Comparison of ENCODE assay signal across 18 cellular contexts in the genomic region with DNA sequence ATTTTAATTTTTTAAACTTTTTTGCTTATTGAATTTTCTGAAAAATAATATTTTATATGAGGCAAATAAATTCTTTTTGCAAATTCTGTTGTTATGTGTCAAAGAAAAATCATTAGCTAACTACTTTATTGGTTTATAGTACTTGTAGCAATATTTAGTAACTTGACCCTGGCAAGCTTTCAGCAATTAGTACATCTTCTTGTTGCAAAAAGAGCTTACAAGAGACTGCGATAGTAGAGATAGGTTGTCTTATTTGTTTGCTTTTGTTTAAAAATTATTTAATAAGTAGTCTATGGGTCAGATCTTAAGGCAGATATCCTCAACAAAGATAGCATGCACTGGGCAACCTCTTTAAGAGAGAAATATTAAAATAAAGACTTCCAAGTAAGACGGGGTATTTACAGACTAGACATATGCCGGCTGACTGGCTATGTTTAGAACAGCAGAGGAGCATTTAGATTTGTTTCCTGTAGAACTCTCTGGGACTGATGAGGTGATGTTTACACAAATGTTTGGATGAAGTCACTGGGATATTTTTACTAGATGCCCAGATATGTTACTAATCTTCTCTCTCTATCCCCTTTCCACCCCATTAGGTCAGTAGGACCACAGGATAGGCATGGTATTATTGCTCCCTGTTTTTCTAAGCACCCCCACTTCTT. TPM values are rescaled to one million over a fixed set of nuclear protein-coding genes. Genes with fewer than 3 reads are reported as not detected.
DNase-seq lines count a peak whose midpoint lies in the region; ATAC-seq, FAIRE-seq and TF ChIP-seq lines count a peak whose summit lies in the region.
"Had no signal": no experiment of that assay in that cellular context is flagged by ENCODE, and none has a peak within 500 bp of the region (broad histone marks: within the 10 kb centered on the region; RNA-seq: fewer than 3 reads in every experiment).

No MANE protein-coding gene starts in this region.

- H3K27ac Mint-ChIP-seq in activated CD4-positive, alpha-beta memory T cell treated with anti-CD3 and anti-CD28 coated beads for 36 hours = no peak overlapping the region
- H3K27ac Mint-ChIP-seq: CD4-positive, alpha-beta T cell; IgD-negative memory B cell had no signal

- POLR2A ChIA-PET in activated CD4-positive, alpha-beta memory T cell treated with anti-CD3 and anti-CD28 coated beads for 36 hours (lab: Charles Lee) = no interaction called here

- no peaks in the 10 kb centered on the region for H3K9me3 ChIP-seq in gastrocnemius medialis
- H3K9me3 ChIP-seq: BLaER1 treated with 17β-estradiol and CSF1 and Interleukin-3, amounts not matched to agents 10 nM and 100 nM had no signal

- CTCF ChIA-PET in activated CD4-positive, alpha-beta memory T cell treated with anti-CD3 and anti-CD28 coated beads for 36 hours (lab: Charles Lee) = no interaction called here

- H3K36me3 ChIP-seq in gastrocnemius medialis = no peaks in the 10 kb centered on the region
- H3K36me3 ChIP-seq: BLaER1 treated with 17β-estradiol and CSF1 and Interleukin-3, amounts not matched to agents 10 nM and 100 nM had no signal

- peak overlapping the region; percentile 75 to 84 (median 78) for H3K27ac ChIP-seq in gastrocnemius medialis
- H3K27ac ChIP-seq: BLaER1 treated with 17β-estradiol and CSF1 and Interleukin-3, amounts not matched to agents 10 nM and 100 nM; GM23248 had no signal

- H3K4me3 Mint-ChIP-seq in activated CD4-positive, alpha-beta memory T cell treated with anti-CD3 and anti-CD28 coated beads for 36 hours = no peak overlapping the region
- H3K4me3 Mint-ChIP-seq: CD4-positive, alpha-beta T cell; IgD-negative memory B cell had no signal

- TF ChIP-seq CTCF in gastrocnemius medialis (IDR thresholded peaks at IDR 0.05 in 4 of 5, conservative IDR thresholded peaks at IDR 0.05 in 1 of 5) = no peak
- TF ChIP-seq CTCF in GM13976 (IDR thresholded peaks at IDR 0.05; ENCODE audit: borderline replicate concordance, control extremely low read depth, extremely low read depth, insufficient read depth, missing control alignments) = no peak

- H3K36me3 Mint-ChIP-seq in activated CD4-positive, alpha-beta memory T cell treated with anti-CD3 and anti-CD28 coated beads for 36 hours = no peaks in the 10 kb centered on the region

- no peaks in the 10 kb centered on the region for H3K9me3 Mint-ChIP-seq in activated CD4-positive, alpha-beta memory T cell treated with anti-CD3 and anti-CD28 coated beads for 36 hours
- H3K9me3 Mint-ChIP-seq: CD4-positive, alpha-beta T cell had no signal

- peak; percentile 32 to 83 for TF ChIP-seq POLR2A in gastrocnemius medialis (IDR thresholded peaks at IDR 0.05)

- H3K4me1 ChIP-seq in gastrocnemius medialis = peaks cover 31 to 40% of the 10 kb centered on the region in 2 donors
- H3K4me1 ChIP-seq: BLaER1 treated with 17β-estradiol and CSF1 and Interleukin-3, amounts not matched to agents 10 nM and 100 nM had no signal

- H3K4me3 ChIP-seq in gastrocnemius medialis = peak overlapping the region in 3 of 4 donors; percentile 16 to 36 (median 28)
- H3K4me3 ChIP-seq: BLaER1 treated with 17β-estradiol and CSF1 and Interleukin-3, amounts not matched to agents 10 nM and 100 nM; GM23248 had no signal

- no peaks in the 10 kb centered on the region for H3K27me3 ChIP-seq in gastrocnemius medialis
- H3K27me3 ChIP-seq: BLaER1 treated with 17β-estradiol and CSF1 and Interleukin-3, amounts not matched to agents 10 nM and 100 nM had no signal

- peak; percentile 24 for FAIRE-seq in islet of Langerhans (lab: Jason Lieb, UNC)

- intact Hi-C loops in left ventricle myocardium superior (cut with micrococcal nuclease) (no loop called here), Right ventricle myocardium inferior (cut with DNase I) (no loop called here), gastrocnemius medialis (cut with DNase I; ENCODE audit: low total_unique reads) (no loop called here)
- intact Hi-C loops in activated CD4-positive, alpha-beta memory T cell treated with anti-CD3 and anti-CD28 coated beads for 36 hours (cut with micrococcal nuclease) = no loop called here

- peaks cover 6% of the 10 kb centered on the region for H3K27me3 Mint-ChIP-seq in activated CD4-positive, alpha-beta memory T cell treated with anti-CD3 and anti-CD28 coated beads for 36 hours
- H3K27me3 Mint-ChIP-seq: IgD-negative memory B cell had no signal

- H3K4me1 Mint-ChIP-seq in activated CD4-positive, alpha-beta memory T cell treated with anti-CD3 and anti-CD28 coated beads for 36 hours (ENCODE audit: low read depth) = no peaks in the 10 kb centered on the region

- DNase-seq in left ventricle myocardium superior (no peak), Right ventricle myocardium inferior (ENCODE audit: missing footprints) (no peak), gastrocnemius medialis (peak in 1 of 2 donors; percentile 25), GM19238 (ENCODE audit: insufficient read length, low spot score) (no peak), GM13976 (ENCODE audit: low spot score) (no peak)
- no peak for DNase-seq in activated CD4-positive, alpha-beta memory T cell treated with anti-CD3 and anti-CD28 coated beads for 36 hours
- DNase-seq: ACHN; CD4-positive, alpha-beta T cell; DMS153; GF-D8; GM23248; H7; KG1 had no signal

- in situ Hi-C loops in gastrocnemius medialis (cut with MboI; ENCODE audit: low sequenced_read_pairs in 4 of 4) (no loop called here), GM13976 (cut with MboI; ENCODE audit: low sequenced_read_pairs, unreplicated experiment) (no loop called here)

- ATAC-seq in left ventricle myocardium superior = peak; percentile 54
- ATAC-seq in Right ventricle myocardium inferior = no peak
- ATAC-seq in gastrocnemius medialis = peak; percentile 94 to 96

RNA-seq across cellular contexts. Expression of gene VGLL2, which starts 24.9 kb away (rescaled TPM):
- total RNA-seq in left ventricle myocardium superior (not detected), Right ventricle myocardium inferior (not detected), gastrocnemius medialis (10 to 100 TPM in 2 of 4 donors, 1 to 10 TPM in 2; 4.9 to 27.5 (median 10.1) TPM)
- not detected for total RNA-seq in activated CD4-positive, alpha-beta memory T cell treated with anti-CD3 and anti-CD28 coated beads for 36 hours
- total RNA-seq: A172; CD4-positive, alpha-beta T cell; GM23248; H7; HT1080 had no signal
